Comparison of ENCODE assay signal across 2 cellular contexts in the genomic region with DNA sequence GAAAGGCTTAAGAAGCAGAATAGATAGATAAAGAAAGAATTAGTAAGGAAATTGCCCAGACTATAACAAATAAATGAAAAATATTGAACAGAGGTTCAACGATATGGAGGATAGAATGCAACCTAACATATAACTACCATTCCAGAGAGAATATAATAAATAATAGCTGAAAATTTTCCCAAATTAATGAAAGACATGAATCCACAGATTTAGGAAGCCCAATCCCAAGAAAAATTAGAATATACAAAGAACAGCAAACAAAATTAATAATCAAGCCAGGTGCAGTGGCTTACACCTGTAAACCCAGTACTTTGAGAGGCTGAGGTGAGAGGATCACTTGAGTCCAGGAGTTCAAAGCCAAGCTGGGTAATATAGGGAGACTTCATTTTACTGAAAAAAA.
A peak's percentile ranks its signal among the peaks of the same experiment; 100 is the strongest.
TF ChIP-seq lines count a peak whose summit lies in the region.

No MANE protein-coding gene starts in this region.

TF ChIP-seq in HEK293, 187 proteins besides CTCF, POLR2A, EP300 and RAD21 (continued from another document):
- peak; percentile 99 for TF ChIP-seq ZNF558 (tag by site-specific recombination; IDR thresholded peaks at IDR 0.05)
TF ChIP-seq in HEK293: peak in this region for 1.

TF ChIP-seq in K562, 482 proteins besides CTCF, POLR2A, EP300 and RAD21:
- TF ChIP-seq, protein P1, sequence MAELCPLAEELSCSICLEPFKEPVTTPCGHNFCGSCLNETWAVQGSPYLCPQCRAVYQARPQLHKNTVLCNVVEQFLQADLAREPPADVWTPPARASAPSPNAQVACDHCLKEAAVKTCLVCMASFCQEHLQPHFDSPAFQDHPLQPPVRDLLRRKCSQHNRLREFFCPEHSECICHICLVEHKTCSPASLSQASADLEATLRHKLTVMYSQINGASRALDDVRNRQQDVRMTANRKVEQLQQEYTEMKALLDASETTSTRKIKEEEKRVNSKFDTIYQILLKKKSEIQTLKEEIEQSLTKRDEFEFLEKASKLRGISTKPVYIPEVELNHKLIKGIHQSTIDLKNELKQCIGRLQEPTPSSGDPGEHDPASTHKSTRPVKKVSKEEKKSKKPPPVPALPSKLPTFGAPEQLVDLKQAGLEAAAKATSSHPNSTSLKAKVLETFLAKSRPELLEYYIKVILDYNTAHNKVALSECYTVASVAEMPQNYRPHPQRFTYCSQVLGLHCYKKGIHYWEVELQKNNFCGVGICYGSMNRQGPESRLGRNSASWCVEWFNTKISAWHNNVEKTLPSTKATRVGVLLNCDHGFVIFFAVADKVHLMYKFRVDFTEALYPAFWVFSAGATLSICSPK (IDR thresholded peaks at IDR 0.05; ENCODE audit: borderline replicate concordance): no peak
- TF ChIP-seq NFRKB (IDR thresholded peaks at IDR 0.05; ENCODE audit: low read depth): no peak
- TF ChIP-seq, protein P2, sequence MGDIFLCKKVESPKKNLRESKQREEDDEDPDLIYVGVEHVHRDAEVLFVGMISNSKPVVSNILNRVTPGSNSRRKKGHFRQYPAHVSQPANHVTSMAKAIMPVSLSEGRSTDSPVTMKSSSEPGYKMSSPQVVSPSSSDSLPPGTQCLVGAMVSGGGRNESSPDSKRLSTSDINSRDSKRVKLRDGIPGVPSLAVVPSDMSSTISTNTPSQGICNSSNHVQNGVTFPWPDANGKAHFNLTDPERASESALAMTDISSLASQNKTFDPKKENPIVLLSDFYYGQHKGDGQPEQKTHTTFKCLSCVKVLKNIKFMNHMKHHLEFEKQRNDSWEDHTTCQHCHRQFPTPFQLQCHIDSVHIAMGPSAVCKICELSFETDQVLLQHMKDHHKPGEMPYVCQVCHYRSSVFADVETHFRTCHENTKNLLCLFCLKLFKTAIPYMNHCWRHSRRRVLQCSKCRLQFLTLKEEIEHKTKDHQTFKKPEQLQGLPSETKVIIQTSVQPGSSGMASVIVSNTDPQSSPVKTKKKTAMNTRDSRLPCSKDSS (IDR thresholded peaks at IDR 0.05; ENCODE audit: low read depth, partially characterized antibody): peak; percentile 16
- TF ChIP-seq, protein P3, sequence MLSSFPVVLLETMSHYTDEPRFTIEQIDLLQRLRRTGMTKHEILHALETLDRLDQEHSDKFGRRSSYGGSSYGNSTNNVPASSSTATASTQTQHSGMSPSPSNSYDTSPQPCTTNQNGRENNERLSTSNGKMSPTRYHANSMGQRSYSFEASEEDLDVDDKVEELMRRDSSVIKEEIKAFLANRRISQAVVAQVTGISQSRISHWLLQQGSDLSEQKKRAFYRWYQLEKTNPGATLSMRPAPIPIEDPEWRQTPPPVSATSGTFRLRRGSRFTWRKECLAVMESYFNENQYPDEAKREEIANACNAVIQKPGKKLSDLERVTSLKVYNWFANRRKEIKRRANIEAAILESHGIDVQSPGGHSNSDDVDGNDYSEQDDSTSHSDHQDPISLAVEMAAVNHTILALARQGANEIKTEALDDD (IDR thresholded peaks at IDR 0.05): no peak
- TF ChIP-seq STAG1 (CRISPR knock-in tag; IDR thresholded peaks at IDR 0.05; ENCODE audit: borderline replicate concordance): no peak
- TF ChIP-seq XRCC5 (IDR thresholded peaks at IDR 0.05; ENCODE audit: low read depth, low read length): no peak
